In genomic region chr1:246722720-246723119, GRCh38 we compare ENCODE assay signal across 1 cellular context.
TF ChIP-seq lines count a peak whose summit lies in the region.

No MANE protein-coding gene starts in this region.

TF ChIP-seq in GM23338, 12 proteins besides CTCF, POLR2A, EP300 and RAD21 (continued from another document):
- no peak for TF ChIP-seq REST (IDR thresholded peaks at IDR 0.05; ENCODE audit: unreplicated experiment)
- no peak for TF ChIP-seq ZNF462 (CRISPR knock-in tag; IDR thresholded peaks at IDR 0.05)
- TF ChIP-seq CREB1 (CRISPR knock-in tag; IDR thresholded peaks at IDR 0.05; ENCODE audit: low read depth): no peak
- TF ChIP-seq EZH2 (IDR thresholded peaks at IDR 0.05; ENCODE audit: low read depth, unreplicated experiment): no peak
